8 cellular contexts compared by ENCODE assay signal in genomic region chr10:124025638-124026336, GRCh38.
DNase-seq lines count a peak whose midpoint lies in the region; TF ChIP-seq lines count a peak whose summit lies in the region.
"Had no signal": no experiment of that assay in that cellular context is flagged by ENCODE, and none has a peak within 500 bp of the region (broad histone marks: within the 10 kb centered on the region; RNA-seq: fewer than 3 reads in every experiment).

No MANE protein-coding gene starts in this region.

- peaks cover 11% of the 10 kb centered on the region for H3K36me3 ChIP-seq in MM.1S (replicated peaks; ENCODE audit: insufficient read depth, low read length)

- H3K9me2 ChIP-seq in MM.1S (replicated peaks; ENCODE audit: insufficient read depth, low read length), result no peaks in the 10 kb centered on the region

- no peaks in the 10 kb centered on the region for H3K9me3 Mint-ChIP-seq in dendritic cell treated with granulocyte-macrophage colony-stimulating factor and Interleukin-4, amounts not matched to agents 40 ng/mL and 50 ng/mL, for 4 days
- H3K9me3 Mint-ChIP-seq in osteocyte (ENCODE audit: unreplicated experiment), result no peaks in the 10 kb centered on the region

- H2AFZ ChIP-seq in MM.1S (ENCODE audit: low read length), result no peak overlapping the region

- H3F3A ChIP-seq in MM.1S (ENCODE audit: insufficient read depth, low read length), result no peaks in the 10 kb centered on the region; the same call in 1 of the 2 replicates

- no peaks in the 10 kb centered on the region for H4K20me1 ChIP-seq in MM.1S (ENCODE audit: insufficient read depth, low read length)

- peaks cover 22% of the 10 kb centered on the region for H3K36me3 Mint-ChIP-seq in dendritic cell treated with granulocyte-macrophage colony-stimulating factor and Interleukin-4, amounts not matched to agents 40 ng/mL and 50 ng/mL, for 4 days (ENCODE audit: low read depth)
- peaks cover 40% of the 10 kb centered on the region for H3K36me3 Mint-ChIP-seq in osteocyte (ENCODE audit: unreplicated experiment)

- H3K79me2 ChIP-seq in MM.1S (ENCODE audit: low read length), result peaks cover 95% of the 10 kb centered on the region

- H3K27ac Mint-ChIP-seq in dendritic cell treated with granulocyte-macrophage colony-stimulating factor and Interleukin-4, amounts not matched to agents 40 ng/mL and 50 ng/mL, for 4 days, result peak overlapping the region; percentile 33
- H3K27ac Mint-ChIP-seq in osteocyte (ENCODE audit: unreplicated experiment), result no peak overlapping the region

- H3K4me2 ChIP-seq in MM.1S (ENCODE audit: low read depth, low read length), result no peak overlapping the region

- H3K4me3 ChIP-seq in GM12864 (ENCODE audit: low read depth, low read length) (no peak overlapping the region), MM.1S (ENCODE audit: low read length) (no peak overlapping the region)
- H3K4me3 ChIP-seq: skin epidermis had no signal

- DNase-seq in GM12864 (ENCODE audit: low read depth), result no peak
- DNase-seq in MM.1S, result no peak
- DNase-seq in osteocyte (ENCODE audit: extremely low spot score, unreplicated experiment), result no peak
- DNase-seq in posterior vena cava (ENCODE audit: low spot score), result no peak
- no peak for DNase-seq in epidermal melanocyte (ENCODE audit: insufficient read length, low spot score)
- no peak for DNase-seq in NCI-H2227 treated with DMSO at 0.1 percent for 48 hours (lab: John Stamatoyannopoulos, UW)

- no peak overlapping the region for H3K9ac ChIP-seq in MM.1S (ENCODE audit: low read length)

- peaks cover 33% of the 10 kb centered on the region for H3K27me3 Mint-ChIP-seq in dendritic cell treated with granulocyte-macrophage colony-stimulating factor and Interleukin-4, amounts not matched to agents 40 ng/mL and 50 ng/mL, for 4 days
- H3K27me3 Mint-ChIP-seq in osteocyte (ENCODE audit: unreplicated experiment), result no peaks in the 10 kb centered on the region

- TF ChIP-seq CTCF in GM12864 (IDR thresholded peaks at IDR 0.05; ENCODE audit: low read depth, low read length, missing control alignments) (peak; percentile 55), MM.1S (IDR thresholded peaks at IDR 0.05; ENCODE audit: low read length) (peak; percentile 31; the same call in 1 of the 2 replicates), osteocyte (IDR thresholded peaks at IDR 0.05) (peak; percentile 44)

- H3K27me3 ChIP-seq in MM.1S (replicated peaks; ENCODE audit: insufficient read depth, low read length), result no peaks in the 10 kb centered on the region

- no peaks in the 10 kb centered on the region for H3K9me3 ChIP-seq in MM.1S (replicated peaks; ENCODE audit: insufficient read depth, low read length)

- no peaks in the 10 kb centered on the region for H3K4me1 ChIP-seq in MM.1S (ENCODE audit: low read length)

- no peak overlapping the region for H3K4me3 Mint-ChIP-seq in dendritic cell treated with granulocyte-macrophage colony-stimulating factor and Interleukin-4, amounts not matched to agents 40 ng/mL and 50 ng/mL, for 4 days
- H3K4me3 Mint-ChIP-seq in osteocyte (ENCODE audit: unreplicated experiment), result no peak overlapping the region

- peaks cover 24% of the 10 kb centered on the region for H3K4me1 Mint-ChIP-seq in dendritic cell treated with granulocyte-macrophage colony-stimulating factor and Interleukin-4, amounts not matched to agents 40 ng/mL and 50 ng/mL, for 4 days (ENCODE audit: low read depth)
- H3K4me1 Mint-ChIP-seq in osteocyte (ENCODE audit: unreplicated experiment), result peaks cover 3% of the 10 kb centered on the region

- intact Hi-C loops in dendritic cell treated with granulocyte-macrophage colony-stimulating factor and Interleukin-4, amounts not matched to agents 40 ng/mL and 50 ng/mL, for 4 days (cut with micrococcal nuclease), result loop anchor here (1.0 to 5.0 kb wide), 2 partner anchors 33 to 364 kb away; no protein-coding TSS in a partner anchor
- intact Hi-C loops in posterior vena cava (cut with DNase I), result no loop called here

- no peak overlapping the region for H3K27ac ChIP-seq in MM.1S (ENCODE audit: low read length)
- H3K27ac ChIP-seq: skin epidermis had no signal
